Comparison of ENCODE assay signal across 1 cellular context in genomic region chr16:81035975-81036750, GRCh38.
A peak's percentile ranks its signal among the peaks of the same experiment; 100 is the strongest.
TF ChIP-seq lines count a peak whose summit lies in the region.

No MANE protein-coding gene starts in this region.

TF ChIP-seq in HEK293, 187 proteins besides CTCF, POLR2A, EP300 and RAD21 (continued from another document):
- TF ChIP-seq ZNF398 (tag by site-specific recombination; IDR thresholded peaks at IDR 0.05) = peak; percentile 69
- TF ChIP-seq ZNF202 (tag by site-specific recombination; IDR thresholded peaks at IDR 0.05; ENCODE audit: borderline replicate concordance) = no peak
- no peak for TF ChIP-seq ZNF580 (tag by site-specific recombination; IDR thresholded peaks at IDR 0.05)
- TF ChIP-seq ZBTB20 (tag by site-specific recombination; IDR thresholded peaks at IDR 0.05) = peak; percentile 89
- peak; percentile 34; the same call in 1 of the 2 replicates for TF ChIP-seq ZBTB11 (tag by site-specific recombination; conservative IDR thresholded peaks at IDR 0.05; ENCODE audit: low read depth)
- peak; percentile 96 for TF ChIP-seq ZNF335 (tag by site-specific recombination; conservative IDR thresholded peaks at IDR 0.05)
- peak; percentile 43; the same call in 1 of the 2 replicates for TF ChIP-seq ZNF76 (tag by site-specific recombination; IDR thresholded peaks at IDR 0.05; ENCODE audit: borderline replicate concordance, low read depth)
- TF ChIP-seq SP2 (tag by site-specific recombination; IDR thresholded peaks at IDR 0.05) = peak; percentile 43; the same call in 1 of the 2 replicates
